1 cellular context compared by ENCODE assay signal in the genomic region with DNA sequence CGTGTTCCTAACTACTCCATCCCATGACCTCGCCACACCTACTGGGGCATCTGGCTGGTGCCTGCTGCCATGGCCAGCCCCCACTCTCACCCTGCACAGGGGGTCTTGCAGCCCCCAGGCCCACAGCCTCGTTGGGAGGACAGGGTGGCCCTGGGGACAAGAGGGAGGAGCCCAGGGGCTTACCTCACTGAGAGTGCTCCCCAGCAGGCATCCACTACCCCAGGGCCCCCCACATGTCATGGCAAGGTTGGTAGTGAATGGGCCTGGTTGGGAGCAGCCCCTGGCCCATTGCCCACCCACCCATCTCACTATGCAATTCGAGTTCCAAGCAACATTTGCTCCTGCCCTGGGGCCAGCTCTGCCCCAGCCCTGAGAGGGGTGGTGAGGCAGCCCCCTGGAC.
TF ChIP-seq lines count a peak whose summit lies in the region.

No MANE protein-coding gene starts in this region.

TF ChIP-seq in SK-N-SH treated with all-trans-retinoic acid at 6 μM for 48 hours, 23 proteins besides CTCF, POLR2A, EP300 and RAD21 (continued from another document):
- TF ChIP-seq CSRNP3 (CRISPR knock-in tag; IDR thresholded peaks at IDR 0.05) (no peak), ISL1 (CRISPR knock-in tag; IDR thresholded peaks at IDR 0.05) (no peak), RARB (CRISPR knock-in tag; IDR thresholded peaks at IDR 0.05) (no peak), CREB5 (CRISPR knock-in tag; IDR thresholded peaks at IDR 0.05; ENCODE audit: low read depth) (no peak), ZNF70 (CRISPR knock-in tag; IDR thresholded peaks at IDR 0.05) (no peak), CSDC2 (CRISPR knock-in tag; IDR thresholded peaks at IDR 0.05) (no peak), BACH2 (CRISPR knock-in tag; IDR thresholded peaks at IDR 0.05; ENCODE audit: borderline replicate concordance) (no peak), OSR1 (CRISPR knock-in tag; IDR thresholded peaks at IDR 0.05) (no peak), GLIS3 (CRISPR knock-in tag; IDR thresholded peaks at IDR 0.05) (no peak), ZFP3 (CRISPR knock-in tag; IDR thresholded peaks at IDR 0.05) (no peak), ZNF8 (CRISPR knock-in tag; IDR thresholded peaks at IDR 0.05) (no peak), TOX (CRISPR knock-in tag; IDR thresholded peaks at IDR 0.05; ENCODE audit: borderline replicate concordance) (no peak)
- TF ChIP-seq, protein P1, sequence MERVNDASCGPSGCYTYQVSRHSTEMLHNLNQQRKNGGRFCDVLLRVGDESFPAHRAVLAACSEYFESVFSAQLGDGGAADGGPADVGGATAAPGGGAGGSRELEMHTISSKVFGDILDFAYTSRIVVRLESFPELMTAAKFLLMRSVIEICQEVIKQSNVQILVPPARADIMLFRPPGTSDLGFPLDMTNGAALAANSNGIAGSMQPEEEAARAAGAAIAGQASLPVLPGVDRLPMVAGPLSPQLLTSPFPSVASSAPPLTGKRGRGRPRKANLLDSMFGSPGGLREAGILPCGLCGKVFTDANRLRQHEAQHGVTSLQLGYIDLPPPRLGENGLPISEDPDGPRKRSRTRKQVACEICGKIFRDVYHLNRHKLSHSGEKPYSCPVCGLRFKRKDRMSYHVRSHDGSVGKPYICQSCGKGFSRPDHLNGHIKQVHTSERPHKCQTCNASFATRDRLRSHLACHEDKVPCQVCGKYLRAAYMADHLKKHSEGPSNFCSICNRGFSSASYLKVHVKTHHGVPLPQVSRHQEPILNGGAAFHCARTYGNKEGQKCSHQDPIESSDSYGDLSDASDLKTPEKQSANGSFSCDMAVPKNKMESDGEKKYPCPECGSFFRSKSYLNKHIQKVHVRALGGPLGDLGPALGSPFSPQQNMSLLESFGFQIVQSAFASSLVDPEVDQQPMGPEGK (CRISPR knock-in tag; IDR thresholded peaks at IDR 0.05; ENCODE audit: borderline replicate concordance) = no peak
